In genomic region chr9:4099961-4100360, GRCh38 we compare ENCODE assay signal across 16 cellular contexts.
A peak's percentile ranks its signal among the peaks of the same experiment; 100 is the strongest.
DNase-seq lines count a peak whose midpoint lies in the region; ATAC-seq lines count a peak whose summit lies in the region.
"Had no signal": no experiment of that assay in that cellular context is flagged by ENCODE, and none has a peak within 500 bp of the region (broad histone marks: within the 10 kb centered on the region; RNA-seq: fewer than 3 reads in every experiment).

No MANE protein-coding gene starts in this region.

- H3K4me1 Mint-ChIP-seq in activated CD4-positive, alpha-beta T cell treated with anti-CD3 and anti-CD28 coated beads, Interleukin-2, amount 10 ng/mL, durations not matched to agents 24 days and 14 days: peaks cover 6% of the 10 kb centered on the region
- no peaks in the 10 kb centered on the region for H3K4me1 Mint-ChIP-seq in activated T-helper 17 cell treated with anti-CD3 and anti-CD28 coated beads, Interleukin-2, amount 50 U/mL, for 72 hours
- H3K4me1 Mint-ChIP-seq in T-cell: no peaks in the 10 kb centered on the region
- H3K4me1 Mint-ChIP-seq: activated CD4-positive, alpha-beta T cell treated with anti-CD3 and anti-CD28 coated beads, Interleukin-2, amount 10 ng/mL, durations not matched to agents 7 days and 5 days; GM23338; nephron had no signal

- no peak overlapping the region for H3K27ac Mint-ChIP-seq in activated CD4-positive, alpha-beta T cell treated with anti-CD3 and anti-CD28 coated beads, Interleukin-2, amount 10 ng/mL, durations not matched to agents 24 days and 14 days
- no peak overlapping the region for H3K27ac Mint-ChIP-seq in activated T-helper 17 cell treated with anti-CD3 and anti-CD28 coated beads, Interleukin-2, amount 50 U/mL, for 72 hours
- no peak overlapping the region for H3K27ac Mint-ChIP-seq in T-cell
- H3K27ac Mint-ChIP-seq: activated CD4-positive, alpha-beta T cell treated with anti-CD3 and anti-CD28 coated beads, Interleukin-2, amount 10 ng/mL, durations not matched to agents 7 days and 5 days; CD4-positive, alpha-beta T cell; GM23338; nephron had no signal

- no peaks in the 10 kb centered on the region for H3K36me3 Mint-ChIP-seq in activated CD4-positive, alpha-beta T cell treated with anti-CD3 and anti-CD28 coated beads, Interleukin-2, amount 10 ng/mL, durations not matched to agents 24 days and 14 days (ENCODE audit: low read depth)
- H3K36me3 Mint-ChIP-seq in activated T-helper 17 cell treated with anti-CD3 and anti-CD28 coated beads, Interleukin-2, amount 50 U/mL, for 72 hours (ENCODE audit: low read depth): no peaks in the 10 kb centered on the region
- no peaks in the 10 kb centered on the region for H3K36me3 Mint-ChIP-seq in T-cell

- intact Hi-C loops in activated CD4-positive, alpha-beta T cell treated with anti-CD3 and anti-CD28 coated beads, Interleukin-2, amount 10 ng/mL, durations not matched to agents 24 days and 14 days (cut with micrococcal nuclease): no loop called here

- ATAC-seq in activated T-helper 17 cell treated with anti-CD3 and anti-CD28 coated beads, Interleukin-2, amount 50 U/mL, for 72 hours (replicated peaks): peak; percentile 79
- ATAC-seq in GM21786 (IDR thresholded peaks at IDR 0.05; ENCODE audit: unreplicated experiment) (no peak), T-cell (replicated peaks in 1 of 4) (no peak)
- ATAC-seq: GM23338 had no signal

- POLR2A ChIA-PET in T-cell (lab: Charles Lee): no interaction called here

- CTCF ChIA-PET in T-cell (lab: Charles Lee): no interaction called here

- DNase-seq in activated CD4-positive, alpha-beta T cell treated with anti-CD3 and anti-CD28 coated beads for 48 hours: peak; percentile 18
- no peak for DNase-seq in activated CD4-positive, alpha-beta T cell treated with anti-CD3 and anti-CD28 coated beads, Interleukin-2, amount 10 ng/mL, durations not matched to agents 24 days and 14 days
- peak; percentile 55 for DNase-seq in GM04503 (ENCODE audit: low read depth)
- DNase-seq in left kidney (ENCODE audit: low read depth, low spot score): peak; percentile 88
- DNase-seq in OCI-M1 (lab: John Stamatoyannopoulos, UW): no peak
- no peak for DNase-seq in T-cell
- DNase-seq: activated CD4-positive, alpha-beta T cell treated with anti-CD3 and anti-CD28 coated beads, Interleukin-2, amount 10 ng/mL, durations not matched to agents 7 days and 5 days; activated effector memory CD4-positive, alpha-beta T cell treated with Interleukin-2 at 50 U/mL for 16 hours; CD4-positive, alpha-beta T cell; heart right ventricle; NCI-H1694; NCI-H446 treated with DMSO at 0.1 percent for 48 hours had no signal

- H3K4me3 Mint-ChIP-seq in activated CD4-positive, alpha-beta T cell treated with anti-CD3 and anti-CD28 coated beads, Interleukin-2, amount 10 ng/mL, durations not matched to agents 24 days and 14 days: no peak overlapping the region
- H3K4me3 Mint-ChIP-seq in activated T-helper 17 cell treated with anti-CD3 and anti-CD28 coated beads, Interleukin-2, amount 50 U/mL, for 72 hours: no peak overlapping the region
- H3K4me3 Mint-ChIP-seq in T-cell: no peak overlapping the region
- H3K4me3 Mint-ChIP-seq: activated CD4-positive, alpha-beta T cell treated with anti-CD3 and anti-CD28 coated beads, Interleukin-2, amount 10 ng/mL, durations not matched to agents 7 days and 5 days; CD4-positive, alpha-beta T cell; GM23338; nephron had no signal

- H3K9me3 Mint-ChIP-seq in activated CD4-positive, alpha-beta T cell treated with anti-CD3 and anti-CD28 coated beads, Interleukin-2, amount 10 ng/mL, durations not matched to agents 24 days and 14 days: peaks cover 6% of the 10 kb centered on the region
- H3K9me3 Mint-ChIP-seq in activated T-helper 17 cell treated with anti-CD3 and anti-CD28 coated beads, Interleukin-2, amount 50 U/mL, for 72 hours: no peaks in the 10 kb centered on the region
- H3K9me3 Mint-ChIP-seq in T-cell: no peaks in the 10 kb centered on the region
- H3K9me3 Mint-ChIP-seq: activated CD4-positive, alpha-beta T cell treated with anti-CD3 and anti-CD28 coated beads, Interleukin-2, amount 10 ng/mL, durations not matched to agents 7 days and 5 days; CD4-positive, alpha-beta T cell; GM23338 had no signal

- H3K27me3 Mint-ChIP-seq in activated CD4-positive, alpha-beta T cell treated with anti-CD3 and anti-CD28 coated beads, Interleukin-2, amount 10 ng/mL, durations not matched to agents 24 days and 14 days: no peaks in the 10 kb centered on the region
- peaks cover 7% of the 10 kb centered on the region for H3K27me3 Mint-ChIP-seq in activated T-helper 17 cell treated with anti-CD3 and anti-CD28 coated beads, Interleukin-2, amount 50 U/mL, for 72 hours
- peaks cover 3 to 7% of the 10 kb centered on the region in 2 donors for H3K27me3 Mint-ChIP-seq in T-cell
- H3K27me3 Mint-ChIP-seq: CD4-positive, alpha-beta T cell had no signal

Comparison
In these comparisons a context has a peak if more than half of its experiments do, and no peak if none do; other contexts are left out.
1. DNase-seq: peak in activated CD4-positive, alpha-beta T cell treated with anti-CD3 and anti-CD28 coated beads for 48 hours (single experiment), GM04503 (single experiment) and left kidney (single experiment); none in activated CD4-positive, alpha-beta T cell treated with anti-CD3 and anti-CD28 coated beads, Interleukin-2, amount 10 ng/mL, durations not matched to agents 24 days and 14 days (single experiment), OCI-M1 (single experiment) and T-cell (0 of 34).